21 cellular contexts compared by ENCODE assay signal in genomic region chr6:101926149-101926925, GRCh38.
A peak's percentile ranks its signal among the peaks of the same experiment; 100 is the strongest.
DNase-seq lines count a peak whose midpoint lies in the region; ATAC-seq, FAIRE-seq and TF ChIP-seq lines count a peak whose summit lies in the region.
"Had no signal": no experiment of that assay in that cellular context is flagged by ENCODE, and none has a peak within 500 bp of the region (broad histone marks: within the 10 kb centered on the region; RNA-seq: fewer than 3 reads in every experiment).

No MANE protein-coding gene starts in this region.

- no peak for TF ChIP-seq CTCF in D721Med (IDR thresholded peaks at IDR 0.05; ENCODE audit: insufficient read depth, missing control alignments)
- TF ChIP-seq CTCF in epithelial cell of proximal tubule (conservative IDR thresholded peaks at IDR 0.05; ENCODE audit: low read depth, low read length), result no peak
- TF ChIP-seq CTCF in liver (IDR thresholded peaks at IDR 0.05; ENCODE audit: low read depth, low read length, missing input control), result no peak

- H3K9me3 ChIP-seq in liver (ENCODE audit: control insufficient read depth in 4 of 4, low read length in 3 of 4), result no peaks in the 10 kb centered on the region
- H3K9me3 ChIP-seq: BLaER1 treated with 17β-estradiol and CSF1 and Interleukin-3, amounts not matched to agents 10 nM and 100 nM; upper lobe of left lung had no signal

- DNase-seq in D721Med (ENCODE audit: insufficient read length, low spot score) (no peak), epithelial cell of proximal tubule (ENCODE audit: low read depth) (peak; percentile 18), NCI-H128 (lab: John Stamatoyannopoulos, UW; ENCODE audit: unreplicated experiment) (no peak)
- DNase-seq in activated naive CD4-positive, alpha-beta T cell treated with anti-CD3 and anti-CD28 coated beads, Interleukin-2, amount 50 U/mL, for 16 hours, result no peak
- no peak for DNase-seq in effector CD8-positive, alpha-beta T cell (lab: John Stamatoyannopoulos, UW)
- DNase-seq: activated CD4-positive, alpha-beta T cell treated with anti-CD3 and anti-CD28 coated beads for 1 hour; activated CD8-positive, alpha-beta memory T cell treated with anti-CD3 and anti-CD28 coated beads for 24 hours; activated T-cell treated with anti-CD3 and anti-CD28 coated beads, Interleukin-2, amount 50 U/mL, for 72 hours; cerebellar nuclear complex; head of caudate nucleus; NCI-H2081; stimulated activated CD4-positive, alpha-beta T cell treated with anti-CD3 and anti-CD28 coated beads, Interleukin-4, amount 100 ng/mL, for 4 hours; SW 1271; upper lobe of left lung had no signal

- no peak overlapping the region for H3K4me3 ChIP-seq in epithelial cell of proximal tubule (ENCODE audit: low read depth, low read length)
- H3K4me3 ChIP-seq in liver (ENCODE audit: low read depth in 1 of 3, low read length in 3 of 3), result peak overlapping the region in 2 of 3 donors; percentile 3 to 50
- H3K4me3 ChIP-seq: BLaER1 treated with 17β-estradiol and CSF1 and Interleukin-3, amounts not matched to agents 10 nM and 100 nM; skin epidermis; upper lobe of left lung had no signal

- H3K4me1 ChIP-seq in liver (ENCODE audit: control insufficient read depth in 4 of 4, insufficient read depth in 4 of 4, low read length in 3 of 4), result peaks cover 0 to 3% (median under 1%) of the 10 kb centered on the region in 4 donors
- H3K4me1 ChIP-seq: BLaER1 treated with 17β-estradiol and CSF1 and Interleukin-3, amounts not matched to agents 10 nM and 100 nM; upper lobe of left lung had no signal

- no peaks in the 10 kb centered on the region for H3K36me3 ChIP-seq in liver (ENCODE audit: control insufficient read depth in 4 of 4, insufficient read depth in 3 of 4, low read depth in 1 of 4, low read length in 3 of 4)
- H3K36me3 ChIP-seq: BLaER1 treated with 17β-estradiol and CSF1 and Interleukin-3, amounts not matched to agents 10 nM and 100 nM; upper lobe of left lung had no signal

- no peak overlapping the region for H3K9ac ChIP-seq in liver (ENCODE audit: low read depth in 1 of 2, low read length in 2 of 2)
- H3K9ac ChIP-seq: BLaER1 treated with 17β-estradiol and CSF1 and Interleukin-3, amounts not matched to agents 10 nM and 100 nM had no signal

- no peaks in the 10 kb centered on the region for H3K27me3 ChIP-seq in liver (ENCODE audit: control insufficient read depth in 4 of 4, insufficient read depth in 4 of 4, low read length in 3 of 4)
- H3K27me3 ChIP-seq: BLaER1 treated with 17β-estradiol and CSF1 and Interleukin-3, amounts not matched to agents 10 nM and 100 nM; upper lobe of left lung had no signal

- peak; percentile 11 for FAIRE-seq in D721Med (lab: Jason Lieb, UNC)
- FAIRE-seq: astrocyte, H1 had no signal

- 63% methylated on average over 7 of the region's 7 CpGs for WGBS in liver

- no peak for TF ChIP-seq RAD21 in liver (IDR thresholded peaks at IDR 0.05)

- H3K27ac ChIP-seq in liver (ENCODE audit: low read depth in 1 of 2, low read length in 2 of 2), result peak overlapping the region; percentile 21 to 46
- H3K27ac ChIP-seq: BLaER1 treated with 17β-estradiol and CSF1 and Interleukin-3, amounts not matched to agents 10 nM and 100 nM; skin epidermis; upper lobe of left lung had no signal

- ATAC-seq in HG02798 (IDR thresholded peaks at IDR 0.05; ENCODE audit: poor library complexity, unreplicated experiment), result peak; percentile 68
- ATAC-seq: activated T-cell treated with anti-CD3 and anti-CD28 coated beads, Interleukin-2, amount 50 U/mL, for 72 hours; esophagus mucosa had no signal

TF ChIP-seq in liver, 16 proteins besides CTCF, POLR2A, EP300 and RAD21:
- no peak for TF ChIP-seq YY1 (IDR thresholded peaks at IDR 0.05)
